In genomic region chr2:218710334-218710686, GRCh38 we compare ENCODE assay signal across 8 cellular contexts. TPM values are rescaled to one million over a fixed set of nuclear protein-coding genes. Genes with fewer than 3 reads are reported as not detected.
A peak's percentile ranks its signal among the peaks of the same experiment; 100 is the strongest.
DNase-seq lines count a peak whose midpoint lies in the region; ATAC-seq and TF ChIP-seq lines count a peak whose summit lies in the region.

No MANE protein-coding gene starts in this region.

- H3K27me3 Mint-ChIP-seq in activated CD4-positive, alpha-beta T cell treated with anti-CD3 and anti-CD28 coated beads for 36 hours, result no peaks in the 10 kb centered on the region

- no peaks in the 10 kb centered on the region for H3K27me3 ChIP-seq in left lung
- H3K27me3 ChIP-seq in testis, result no peaks in the 10 kb centered on the region
- no peaks in the 10 kb centered on the region for H3K27me3 ChIP-seq in effector memory CD4-positive, alpha-beta T cell (replicated peaks; ENCODE audit: control insufficient read depth, insufficient read depth, low read length, poor library complexity, severe bottlenecking)

- H3K36me3 Mint-ChIP-seq in activated CD4-positive, alpha-beta T cell treated with anti-CD3 and anti-CD28 coated beads for 36 hours (ENCODE audit: low read depth), result no peaks in the 10 kb centered on the region

- peak overlapping the region; percentile 31 for H3K27ac Mint-ChIP-seq in activated CD4-positive, alpha-beta T cell treated with anti-CD3 and anti-CD28 coated beads for 36 hours

- peak overlapping the region; percentile 95 for H3K4me3 ChIP-seq in astrocyte of the cerebellum (ENCODE audit: low read depth, low read length)
- H3K4me3 ChIP-seq in left lung, result peak overlapping the region; percentile 94 to 95
- peak overlapping the region; percentile 81 to 85 for H3K4me3 ChIP-seq in testis
- H3K4me3 ChIP-seq in effector memory CD4-positive, alpha-beta T cell (ENCODE audit: insufficient read depth, low read depth, low read length, poor library complexity, severe bottlenecking), result no peak overlapping the region

- intact Hi-C loops in activated CD4-positive, alpha-beta T cell treated with anti-CD3 and anti-CD28 coated beads for 36 hours (cut with DNase I, micrococcal nuclease), result loop anchor here (1.0 to 5.0 kb wide), 14 partner anchors 38 to 678 kb away; partner anchors contain the start of genes BCS1L (in 2 of the 2), ZNF142 (in 2 of the 2), AAMP (in 1 of the 2) and CNOT9 (in 1 of the 2)
- intact Hi-C loops in left lung (cut with DNase I), result loop anchor here in 1 of 2 donors (10.0 kb wide), 1 partner anchor 134 kb away; no protein-coding TSS in a partner anchor
- intact Hi-C loops in testis (cut with DNase I; ENCODE audit: low total_unique reads), result no loop called here

- H3K9me3 Mint-ChIP-seq in activated CD4-positive, alpha-beta T cell treated with anti-CD3 and anti-CD28 coated beads for 36 hours (ENCODE audit: low read depth), result no peaks in the 10 kb centered on the region

- peaks cover 8 to 41% of the 10 kb centered on the region in 2 donors for H3K4me1 ChIP-seq in left lung
- H3K4me1 ChIP-seq in testis, result peaks cover 11% of the 10 kb centered on the region
- H3K4me1 ChIP-seq in effector memory CD4-positive, alpha-beta T cell (ENCODE audit: control insufficient read depth, insufficient read depth, low read length, poor library complexity, severe bottlenecking), result peaks cover 3% of the 10 kb centered on the region

- H3K27ac ChIP-seq in left lung (peak overlapping the region; percentile 93 to 96), testis (peak overlapping the region in 1 of 2 donors; percentile 92)
- H3K27ac ChIP-seq in effector memory CD4-positive, alpha-beta T cell (ENCODE audit: insufficient read depth, low read length, poor library complexity, severe bottlenecking), result no peak overlapping the region

- H3K36me3 ChIP-seq in left lung, result no peaks in the 10 kb centered on the region
- no peaks in the 10 kb centered on the region for H3K36me3 ChIP-seq in testis (ENCODE audit: low read depth, missing control alignments)
- H3K36me3 ChIP-seq in effector memory CD4-positive, alpha-beta T cell (ENCODE audit: control insufficient read depth, insufficient read depth, low read length), result no peaks in the 10 kb centered on the region

- ATAC-seq in activated CD4-positive, alpha-beta T cell treated with anti-CD3 and anti-CD28 coated beads for 36 hours, result peak; percentile 1
- no peak for ATAC-seq in left lung
- no peak for ATAC-seq in HG02981 (IDR thresholded peaks at IDR 0.05; ENCODE audit: unreplicated experiment)

- peaks cover 18% of the 10 kb centered on the region for H3K4me1 Mint-ChIP-seq in activated CD4-positive, alpha-beta T cell treated with anti-CD3 and anti-CD28 coated beads for 36 hours

- H3K9me3 ChIP-seq in left lung, result no peaks in the 10 kb centered on the region
- no peaks in the 10 kb centered on the region for H3K9me3 ChIP-seq in testis
- H3K9me3 ChIP-seq in effector memory CD4-positive, alpha-beta T cell (ENCODE audit: control insufficient read depth, low read length), result no peaks in the 10 kb centered on the region

- TF ChIP-seq CTCF in astrocyte of the cerebellum (IDR thresholded peaks at IDR 0.05; ENCODE audit: low read depth, low read length, missing control alignments), result no peak
- no peak for TF ChIP-seq CTCF in left lung (IDR thresholded peaks at IDR 0.05)
- TF ChIP-seq CTCF in testis (IDR thresholded peaks at IDR 0.05), result no peak

- WGBS in testis, 2 donors, result 39 to 41% methylated on average over 14 of the region's 14 CpGs

- DNase-seq in activated CD4-positive, alpha-beta T cell treated with anti-CD3 and anti-CD28 coated beads for 36 hours, result no peak
- DNase-seq in activated CD4-positive, alpha-beta T cell treated with anti-CD3 and anti-CD28 coated beads for 4 hours, result no peak
- no peak for DNase-seq in astrocyte of the cerebellum (ENCODE audit: low read depth)
- no peak for DNase-seq in left lung
- DNase-seq in testis, result no peak
- DNase-seq in T1000 (lab: John Stamatoyannopoulos, UW), result no peak
- no peak for DNase-seq in effector memory CD4-positive, alpha-beta T cell

- CTCF ChIA-PET in activated CD4-positive, alpha-beta T cell treated with anti-CD3 and anti-CD28 coated beads for 36 hours (lab: Charles Lee), result interaction anchor here (0.5 to 2.4 kb wide), 20 partner anchors 8 to 351 kb away, joined by 3 to 13 read pairs (median 4); no protein-coding TSS in a partner anchor

- in situ Hi-C loops in astrocyte of the cerebellum (cut with HindIII; ENCODE audit: low sequenced_read_pairs), result no loop called here

- no peak for TF ChIP-seq POLR2A in testis (IDR thresholded peaks at IDR 0.05)

- peak overlapping the region; percentile 96 for H3K4me3 Mint-ChIP-seq in activated CD4-positive, alpha-beta T cell treated with anti-CD3 and anti-CD28 coated beads for 36 hours

- POLR2A ChIA-PET in activated CD4-positive, alpha-beta T cell treated with anti-CD3 and anti-CD28 coated beads for 36 hours (lab: Charles Lee), result interaction anchor here (0.8 to 1.0 kb wide), 2 partner anchors 38 to 51 kb away, joined by 4 to 5 read pairs; partner anchors contain the start of genes BCS1L, RNF25, STK36 and ZNF142

RNA-seq across cellular contexts. Expression of gene TTLL4, which starts 0.3 kb away (rescaled TPM):
- 10 to 100 TPM; 33.7 to 46.6 TPM for total RNA-seq in activated CD4-positive, alpha-beta T cell treated with anti-CD3 and anti-CD28 coated beads for 36 hours
- total RNA-seq in left lung, result 10 to 100 TPM; 26.0 to 38.4 TPM
- total RNA-seq in testis, result 10 to 100 TPM; 86.0 to 96.9 TPM
- 141 TPM for polyA plus RNA-seq in testis (ENCODE audit: insufficient read depth, low read depth, low replicate concordance)

RNA-seq across cellular contexts. Expression of gene STK36, which starts 38.4 kb away (rescaled TPM):
- total RNA-seq in activated CD4-positive, alpha-beta T cell treated with anti-CD3 and anti-CD28 coated beads for 36 hours, result 10 to 100 TPM; 13.1 to 19.3 TPM
- total RNA-seq in left lung (10 to 100 TPM; 40.1 to 49.8 TPM), testis (100 to 1,000 TPM; 168 to 186 TPM)
- 153 TPM for polyA plus RNA-seq in testis (ENCODE audit: insufficient read depth, low read depth, low replicate concordance)

RNA-seq across cellular contexts. Expression of gene RNF25, which starts 38.5 kb away (rescaled TPM):
- total RNA-seq in activated CD4-positive, alpha-beta T cell treated with anti-CD3 and anti-CD28 coated beads for 36 hours, result 10 to 100 TPM; 14.1 to 29.2 TPM
- 10 to 100 TPM; 15.5 to 19.3 TPM for total RNA-seq in left lung
- 10 to 100 TPM; 26.0 to 36.0 TPM for total RNA-seq in testis
- 57.8 TPM for polyA plus RNA-seq in testis (ENCODE audit: insufficient read depth, low read depth, low replicate concordance)

RNA-seq across cellular contexts. Expression of gene BCS1L, which starts 50.8 kb away (rescaled TPM):
- total RNA-seq in activated CD4-positive, alpha-beta T cell treated with anti-CD3 and anti-CD28 coated beads for 36 hours, result 10 to 100 TPM; 74.3 to 92.3 TPM
- total RNA-seq in left lung (10 to 100 TPM; 27.1 to 52.2 TPM), testis (10 to 100 TPM; 37.0 to 39.4 TPM)
- 22.3 TPM for polyA plus RNA-seq in testis (ENCODE audit: insufficient read depth, low read depth, low replicate concordance)

RNA-seq across cellular contexts. Expression of gene ZNF142, which starts 50.9 kb away (rescaled TPM):
- 10 to 100 TPM; 31.5 to 42.4 TPM for total RNA-seq in activated CD4-positive, alpha-beta T cell treated with anti-CD3 and anti-CD28 coated beads for 36 hours
- total RNA-seq in left lung (10 to 100 TPM; 23.8 to 26.3 TPM), testis (10 to 100 TPM; 32.7 to 39.3 TPM)
- polyA plus RNA-seq in testis (ENCODE audit: insufficient read depth, low read depth, low replicate concordance), result 23.3 TPM
